Comparison of ENCODE assay signal across 20 cellular contexts in the genomic region with DNA sequence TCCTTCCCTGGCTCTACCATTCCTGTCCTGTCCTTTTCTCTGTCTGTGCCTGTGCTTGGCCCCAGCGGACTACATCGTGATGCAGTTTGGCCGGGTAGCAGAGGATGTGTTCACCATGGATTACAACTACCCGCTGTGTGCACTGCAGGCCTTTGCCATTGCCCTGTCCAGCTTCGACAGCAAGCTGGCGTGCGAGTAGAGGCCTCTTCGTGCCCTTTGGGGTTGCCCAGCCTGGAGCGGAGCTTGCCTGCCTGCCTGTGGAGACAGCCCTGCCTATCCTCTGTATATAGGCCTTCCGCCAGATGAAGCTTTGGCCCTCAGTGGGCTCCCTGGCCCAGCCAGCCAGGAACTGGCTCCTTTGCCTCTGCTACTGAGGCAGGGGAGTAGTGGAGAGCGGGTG. TPM values are rescaled to one million over a fixed set of nuclear protein-coding genes. Genes with fewer than 3 reads are reported as not detected.
DNase-seq lines count a peak whose midpoint lies in the region; ATAC-seq and TF ChIP-seq lines count a peak whose summit lies in the region.
"Had no signal": no experiment of that assay in that cellular context is flagged by ENCODE, and none has a peak within 500 bp of the region (broad histone marks: within the 10 kb centered on the region; RNA-seq: fewer than 3 reads in every experiment).

No MANE protein-coding gene starts in this region.

- H3K4me1 ChIP-seq in right atrium auricular region (peaks cover 0 to 3% of the 10 kb centered on the region in 2 donors), left ventricle myocardium inferior (peaks cover 22% of the 10 kb centered on the region), neuronal stem cell (ENCODE audit: control insufficient read depth in 2 of 2, insufficient read depth in 1 of 2, low read depth in 1 of 2, low read length in 2 of 2) (no peaks in the 10 kb centered on the region), transverse colon (no peaks in the 10 kb centered on the region)
- H3K4me1 ChIP-seq: Peyer's patch had no signal

- H3K4me1 Mint-ChIP-seq in glutamatergic neuron (ENCODE audit: low read depth, unreplicated experiment): peaks cover 3% of the 10 kb centered on the region
- no peaks in the 10 kb centered on the region for H3K4me1 Mint-ChIP-seq in activated naive CD8-positive, alpha-beta T cell treated with anti-CD3 and anti-CD28 coated beads, Interleukin-2, amount 50 U/mL, for 24 hours
- H3K4me1 Mint-ChIP-seq: IgD-negative memory B cell had no signal

- no peak overlapping the region for H4K8ac ChIP-seq in neuronal stem cell (ENCODE audit: low read depth, low read length)

- intact Hi-C loops in left ventricle myocardium inferior (cut with micrococcal nuclease): no loop called here
- intact Hi-C loops in transverse colon (cut with DNase I; ENCODE audit: low total_unique reads): no loop called here

- DNase-seq in right atrium auricular region (ENCODE audit: low spot score): peak; percentile 47
- no peak for DNase-seq in left ventricle myocardium inferior
- no peak for DNase-seq in glutamatergic neuron
- DNase-seq in neuronal stem cell (ENCODE audit: low spot score): no peak
- no peak for DNase-seq in NCI-H510A (lab: John Stamatoyannopoulos, UW)
- DNase-seq in transverse colon: no peak
- DNase-seq in activated naive CD8-positive, alpha-beta T cell treated with anti-CD3 and anti-CD28 coated beads, Interleukin-2, amount 50 U/mL, for 24 hours: no peak
- DNase-seq: CD4-positive, CD25-positive, alpha-beta regulatory T cell; EL; GF-D8; MV-4-11; NCI-H1105 treated with DMSO at 0.1 percent for 48 hours; NCI-H2081; NCI-H2171; NCI-H345; NCI-H524 treated with DMSO at 0.1 percent for 48 hours; NCI-H82 had no signal

- H2AFZ ChIP-seq in neuronal stem cell (ENCODE audit: low read length): no peak overlapping the region

- H4K91ac ChIP-seq in neuronal stem cell (ENCODE audit: low read depth, low read length, poor library complexity): peak overlapping the region; percentile 11

- H3K27me3 ChIP-seq in right atrium auricular region: no peaks in the 10 kb centered on the region
- H3K27me3 ChIP-seq in left ventricle myocardium inferior (ENCODE audit: low read depth): no peaks in the 10 kb centered on the region
- H3K27me3 ChIP-seq in neuronal stem cell (ENCODE audit: control insufficient read depth in 3 of 3, insufficient read depth in 3 of 3, low read depth in 1 of 3, low read length in 3 of 3): no peaks in the 10 kb centered on the region
- H3K27me3 ChIP-seq in transverse colon: no peaks in the 10 kb centered on the region
- H3K27me3 ChIP-seq: Peyer's patch had no signal

- peak overlapping the region; percentile 5 for H3K27ac Mint-ChIP-seq in glutamatergic neuron (ENCODE audit: unreplicated experiment)
- H3K27ac Mint-ChIP-seq in activated naive CD8-positive, alpha-beta T cell treated with anti-CD3 and anti-CD28 coated beads, Interleukin-2, amount 50 U/mL, for 24 hours: no peak overlapping the region
- H3K27ac Mint-ChIP-seq: CD4-positive, CD25-positive, alpha-beta regulatory T cell; IgD-negative memory B cell had no signal

- no peak for TF ChIP-seq CTCF in right atrium auricular region (IDR thresholded peaks at IDR 0.05)
- TF ChIP-seq CTCF in left ventricle myocardium inferior (IDR thresholded peaks at IDR 0.05; ENCODE audit: borderline replicate concordance): no peak
- TF ChIP-seq CTCF in glutamatergic neuron (IDR thresholded peaks at IDR 0.05; ENCODE audit: partially characterized antibody, unreplicated experiment): no peak
- no peak for TF ChIP-seq CTCF in transverse colon (IDR thresholded peaks at IDR 0.05)

- no CpG with 5 or more reads among the region's 11 CpGs for WGBS in neuronal stem cell (ENCODE audit: extremely low coverage in 2 of 2, insufficient read length in 2 of 2, insufficient replicate concordance in 1 of 2), 2 donors
- WGBS in transverse colon (ENCODE audit: low coverage in 1 of 2), 2 donors: 93% methylated on average over 3 to 11 of the region's 11 CpGs

- H2BK120ac ChIP-seq in neuronal stem cell (ENCODE audit: low read depth, low read length): no peak overlapping the region

- no peak overlapping the region for H2BK5ac ChIP-seq in neuronal stem cell (ENCODE audit: low read length)

- no peak overlapping the region for H2BK15ac ChIP-seq in neuronal stem cell (ENCODE audit: low read length)

- H3K14ac ChIP-seq in neuronal stem cell (ENCODE audit: low read length): no peak overlapping the region

- no peak overlapping the region for H3K9ac ChIP-seq in neuronal stem cell (ENCODE audit: low read depth, low read length, poor library complexity)

- peaks cover 4% of the 10 kb centered on the region for H3K36me3 Mint-ChIP-seq in glutamatergic neuron (ENCODE audit: unreplicated experiment)
- no peaks in the 10 kb centered on the region for H3K36me3 Mint-ChIP-seq in activated naive CD8-positive, alpha-beta T cell treated with anti-CD3 and anti-CD28 coated beads, Interleukin-2, amount 50 U/mL, for 24 hours (ENCODE audit: low read depth)
- H3K36me3 Mint-ChIP-seq: CD4-positive, CD25-positive, alpha-beta regulatory T cell had no signal

- H3K4me3 ChIP-seq in right atrium auricular region (no peak overlapping the region), left ventricle myocardium inferior (no peak overlapping the region), neuronal stem cell (ENCODE audit: low read length in 2 of 2) (no peak overlapping the region), transverse colon (no peak overlapping the region)
- H3K4me3 ChIP-seq: Peyer's patch had no signal

- H3K27ac ChIP-seq in right atrium auricular region (no peak overlapping the region), left ventricle myocardium inferior (replicated peaks) (no peak overlapping the region), neuronal stem cell (replicated peaks; ENCODE audit: low read length) (no peak overlapping the region), transverse colon (no peak overlapping the region)
- H3K27ac ChIP-seq: Peyer's patch had no signal

- no peak for TF ChIP-seq EP300 in transverse colon (IDR thresholded peaks at IDR 0.05; ENCODE audit: low read depth)

- no peak overlapping the region for H3K4me3 Mint-ChIP-seq in glutamatergic neuron (ENCODE audit: unreplicated experiment)
- no peak overlapping the region for H3K4me3 Mint-ChIP-seq in activated naive CD8-positive, alpha-beta T cell treated with anti-CD3 and anti-CD28 coated beads, Interleukin-2, amount 50 U/mL, for 24 hours
- H3K4me3 Mint-ChIP-seq: CD4-positive, CD25-positive, alpha-beta regulatory T cell; IgD-negative memory B cell had no signal

- H2BK12ac ChIP-seq in neuronal stem cell (ENCODE audit: low read length): no peak overlapping the region

- no peak overlapping the region for H2AK5ac ChIP-seq in neuronal stem cell (ENCODE audit: low read depth, low read length)

- H3K79me1 ChIP-seq in neuronal stem cell (ENCODE audit: low read depth, low read length): peaks cover 3% of the 10 kb centered on the region

- in situ Hi-C loops in transverse colon (cut with MboI; ENCODE audit: low pct_ligation_motif_present in 1 of 4, low pct_unique_long_range_greater_than_20kb in 1 of 4, low sequenced_read_pairs in 3 of 4): loop anchor here in 1 of 4 donors (5.0 kb wide), 1 partner anchor 69 kb away; no protein-coding TSS in a partner anchor

- peaks cover 4% of the 10 kb centered on the region for H3K27me3 Mint-ChIP-seq in glutamatergic neuron (ENCODE audit: unreplicated experiment)
- H3K27me3 Mint-ChIP-seq in activated naive CD8-positive, alpha-beta T cell treated with anti-CD3 and anti-CD28 coated beads, Interleukin-2, amount 50 U/mL, for 24 hours: no peaks in the 10 kb centered on the region
- H3K27me3 Mint-ChIP-seq: CD4-positive, CD25-positive, alpha-beta regulatory T cell; IgD-negative memory B cell had no signal

- peak overlapping the region; percentile 8 for H3K23ac ChIP-seq in neuronal stem cell (ENCODE audit: low read depth, low read length, poor library complexity)

- H3K9me3 Mint-ChIP-seq in glutamatergic neuron (ENCODE audit: unreplicated experiment): peaks cover under 1% of the 10 kb centered on the region
- H3K9me3 Mint-ChIP-seq in activated naive CD8-positive, alpha-beta T cell treated with anti-CD3 and anti-CD28 coated beads, Interleukin-2, amount 50 U/mL, for 24 hours: no peaks in the 10 kb centered on the region
- H3K9me3 Mint-ChIP-seq: CD4-positive, CD25-positive, alpha-beta regulatory T cell; IgD-negative memory B cell had no signal

- H3K18ac ChIP-seq in neuronal stem cell (ENCODE audit: low read length): no peak overlapping the region

- H3K9me3 ChIP-seq in right atrium auricular region (no peaks in the 10 kb centered on the region), left ventricle myocardium inferior (replicated peaks) (no peaks in the 10 kb centered on the region), neuronal stem cell (replicated peaks in 1 of 2; ENCODE audit: control insufficient read depth in 2 of 2, insufficient read depth in 1 of 2, low read depth in 1 of 2, low read length in 2 of 2) (no peaks in the 10 kb centered on the region), transverse colon (no peaks in the 10 kb centered on the region)
- H3K9me3 ChIP-seq: Peyer's patch had no signal

- H3K4me2 ChIP-seq in neuronal stem cell (ENCODE audit: insufficient read depth, low read length, poor library complexity, severe bottlenecking): no peak overlapping the region

- no peak overlapping the region for H3K4ac ChIP-seq in neuronal stem cell (ENCODE audit: low read length)

- no peak for TF ChIP-seq POLR2A in transverse colon (IDR thresholded peaks at IDR 0.05)

- H3K36me3 ChIP-seq in right atrium auricular region (peaks cover 45% of the 10 kb centered on the region), left ventricle myocardium inferior (peaks cover 61% of the 10 kb centered on the region), neuronal stem cell (replicated peaks in 1 of 2; ENCODE audit: control insufficient read depth in 2 of 2, insufficient read depth in 2 of 2, low read length in 2 of 2) (peaks cover 72 to 99% of the 10 kb centered on the region in 2 donors), transverse colon (no peaks in the 10 kb centered on the region)

- ATAC-seq in activated naive CD8-positive, alpha-beta T cell treated with anti-CD3 and anti-CD28 coated beads, Interleukin-2, amount 50 U/mL, for 24 hours: no peak

RNA-seq across cellular contexts. Expression of gene TUB, which starts 20.4 kb away (rescaled TPM):
- 10 to 100 TPM; 11.3 to 22.9 TPM for total RNA-seq in right atrium auricular region
- total RNA-seq in left ventricle myocardium inferior: 22.8 TPM
- 2.8 TPM for total RNA-seq in glutamatergic neuron (ENCODE audit: unreplicated experiment)
- polyA plus RNA-seq in neuronal stem cell (2013, experiment 1 of 2): 20.7 TPM
- 20.5 TPM for polyA plus RNA-seq in neuronal stem cell (2013, experiment 2 of 2)
- total RNA-seq in transverse colon: 1 to 10 TPM in 3 of 4 donors, under 1 TPM in 1; 1.00 to 7.1 (median 2.6) TPM
- total RNA-seq: OCI-LY7 had no signal
- polyA plus RNA-seq: IgD-negative memory B cell had no signal
